8 cellular contexts compared by ENCODE assay signal in genomic region chr5:72955143-72955767, GRCh38. TPM values are rescaled to one million over a fixed set of nuclear protein-coding genes. Genes with fewer than 3 reads are reported as not detected.
A peak's percentile ranks its signal among the peaks of the same experiment; 100 is the strongest.
DNase-seq lines count a peak whose midpoint lies in the region; ATAC-seq and TF ChIP-seq lines count a peak whose summit lies in the region.

No MANE protein-coding gene starts in this region.

- peaks cover 0 to 2% (median 0%) of the 10 kb centered on the region in 3 donors for H3K36me3 Mint-ChIP-seq in naive thymus-derived CD8-positive, alpha-beta T cell

- H3K27ac ChIP-seq in RWPE2 (ENCODE audit: poor library complexity, severe bottlenecking) (peak overlapping the region; percentile 89), epithelial cell of prostate (peak overlapping the region; percentile 99)

- POLR2A ChIA-PET in naive thymus-derived CD8-positive, alpha-beta T cell (lab: Charles Lee) = interaction anchor here (1.2 kb wide), 1 partner anchor 246 kb away, joined by 3 read pairs; no protein-coding TSS in a partner anchor

- H3K4me3 Mint-ChIP-seq in naive thymus-derived CD8-positive, alpha-beta T cell = peak overlapping the region; percentile 86 to 98 (median 93)

- H3K4me3 ChIP-seq in RWPE2 (ENCODE audit: severe bottlenecking) = peak overlapping the region; percentile 85

- H3K36me3 ChIP-seq in RWPE2 (ENCODE audit: low read depth) = 0 out of 2 replicates have a peak, but pooled peaks cover 3% of the 10 kb centered on the region

- DNase-seq in SIG-M5 treated with dmso at 0.1 percent for 504 hours (lab: John Stamatoyannopoulos, UW; ENCODE audit: unreplicated experiment) (peak; percentile 60), SIG-M5 (lab: John Stamatoyannopoulos, UW) (no peak), RWPE2 (ENCODE audit: low spot score) (no peak), epithelial cell of prostate (ENCODE audit: low read depth, low spot score) (no peak), NCI-H1436 (lab: John Stamatoyannopoulos, UW) (no peak), GM10266 (ENCODE audit: extremely low spot score) (no peak)
- DNase-seq in naive thymus-derived CD8-positive, alpha-beta T cell = no peak

- no peaks in the 10 kb centered on the region for H3K9me3 ChIP-seq in RWPE2 (ENCODE audit: severe bottlenecking)

- H3K27me3 ChIP-seq in RWPE2 (ENCODE audit: insufficient read depth, poor library complexity, severe bottlenecking) = no peaks in the 10 kb centered on the region

- peak; percentile 34 for ATAC-seq in HG02852 (IDR thresholded peaks at IDR 0.05; ENCODE audit: unreplicated experiment)
- peak; percentile 5 for ATAC-seq in RWPE2 (ENCODE audit: low read depth)
- ATAC-seq in naive thymus-derived CD8-positive, alpha-beta T cell = peak; percentile 20 to 28

- H3K27ac Mint-ChIP-seq in naive thymus-derived CD8-positive, alpha-beta T cell = peak overlapping the region in 9 of 10 donors; percentile 54 to 93 (median 83)

- H3K4me1 ChIP-seq in RWPE2 (ENCODE audit: insufficient read depth, poor library complexity, severe bottlenecking) = peaks cover 49% of the 10 kb centered on the region

- peaks cover 10 to 25% (median 16%) of the 10 kb centered on the region in 4 donors for H3K4me1 Mint-ChIP-seq in naive thymus-derived CD8-positive, alpha-beta T cell

- no peak for TF ChIP-seq CTCF in RWPE2 (IDR thresholded peaks at IDR 0.05; ENCODE audit: poor library complexity, severe bottlenecking)
- TF ChIP-seq CTCF in GM10266 (IDR thresholded peaks at IDR 0.05; ENCODE audit: control insufficient read depth, insufficient read depth, low read depth, missing control alignments) = no peak

- H3K9me3 Mint-ChIP-seq in naive thymus-derived CD8-positive, alpha-beta T cell = peaks cover 0 to 6% (median 0%) of the 10 kb centered on the region in 9 donors

- H3K27me3 Mint-ChIP-seq in naive thymus-derived CD8-positive, alpha-beta T cell = peaks cover 24 to 60% (median 45%) of the 10 kb centered on the region in 5 donors

RNA-seq across cellular contexts. Expression of gene FCHO2, which starts 0.6 kb away (rescaled TPM):
- 1 to 10 TPM; 4.6 to 6.3 TPM for total RNA-seq in naive thymus-derived CD8-positive, alpha-beta T cell
- 1 to 10 TPM in 1 of 3 donors, under 1 TPM in 2; 0.11 to 1.4 (median 0.60) TPM for polyA plus RNA-seq in naive thymus-derived CD8-positive, alpha-beta T cell
